ENCODE assay signal across 1 cellular context in the genomic region with DNA sequence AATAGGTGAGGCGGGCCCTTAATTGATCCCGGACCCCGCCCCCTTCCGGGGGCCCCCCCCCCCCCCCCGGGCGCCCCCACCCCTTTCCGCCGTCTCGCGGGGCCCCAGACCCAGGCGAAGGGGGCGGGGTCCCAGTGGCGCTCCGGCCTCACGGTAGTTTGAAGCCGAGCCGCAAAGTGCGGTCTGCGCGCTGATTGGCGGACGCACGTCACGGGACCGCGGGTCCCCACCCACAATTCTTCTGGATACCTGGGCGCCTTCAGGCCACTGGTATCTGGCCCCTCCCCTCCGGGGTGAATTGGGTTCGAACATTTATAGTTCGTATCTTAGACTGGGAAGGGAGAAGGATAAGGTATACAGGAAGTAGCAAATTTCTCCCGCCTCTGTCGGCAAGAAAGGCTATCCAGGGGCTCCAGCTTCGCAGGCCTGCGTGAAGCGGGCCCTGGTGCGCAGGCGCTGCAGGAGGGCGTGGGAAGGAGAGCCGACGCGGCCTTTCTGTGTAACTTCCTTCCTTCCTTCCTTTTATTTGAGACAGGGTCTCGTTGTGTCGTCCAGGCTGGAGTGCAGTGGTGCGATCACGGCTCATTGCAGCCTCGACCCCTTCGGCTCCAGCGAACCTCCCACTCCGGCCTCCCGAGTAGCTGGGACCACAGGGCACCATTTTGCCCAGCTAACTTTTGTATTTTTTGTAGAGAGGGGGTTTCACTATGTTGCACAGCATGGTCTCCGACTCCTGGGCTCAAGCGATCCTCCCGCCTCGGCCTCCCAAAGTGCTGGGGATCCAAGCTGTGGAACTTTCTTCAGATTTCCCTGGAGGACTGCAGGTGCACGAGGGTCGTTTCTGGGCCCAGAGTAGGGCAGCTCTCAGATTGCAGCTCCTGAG.
TF ChIP-seq lines count a peak whose summit lies in the region.

No MANE protein-coding gene starts in this region.

TF ChIP-seq in HepG2, 621 proteins besides CTCF, POLR2A, EP300 and RAD21 (continued from another document and continues in another):
- TF ChIP-seq ZNF850 (CRISPR knock-in tag; conservative IDR thresholded peaks at IDR 0.05): no peak
- no peak for TF ChIP-seq ZNF780A (CRISPR knock-in tag; IDR thresholded peaks at IDR 0.05)
- no peak for TF ChIP-seq GLI4 (CRISPR knock-in tag; IDR thresholded peaks at IDR 0.05; ENCODE audit: borderline replicate concordance)
- no peak for TF ChIP-seq ZSCAN20 (CRISPR knock-in tag; IDR thresholded peaks at IDR 0.05; ENCODE audit: borderline replicate concordance)
- TF ChIP-seq GZF1 (CRISPR knock-in tag; IDR thresholded peaks at IDR 0.05): no peak
- TF ChIP-seq, protein P1, sequence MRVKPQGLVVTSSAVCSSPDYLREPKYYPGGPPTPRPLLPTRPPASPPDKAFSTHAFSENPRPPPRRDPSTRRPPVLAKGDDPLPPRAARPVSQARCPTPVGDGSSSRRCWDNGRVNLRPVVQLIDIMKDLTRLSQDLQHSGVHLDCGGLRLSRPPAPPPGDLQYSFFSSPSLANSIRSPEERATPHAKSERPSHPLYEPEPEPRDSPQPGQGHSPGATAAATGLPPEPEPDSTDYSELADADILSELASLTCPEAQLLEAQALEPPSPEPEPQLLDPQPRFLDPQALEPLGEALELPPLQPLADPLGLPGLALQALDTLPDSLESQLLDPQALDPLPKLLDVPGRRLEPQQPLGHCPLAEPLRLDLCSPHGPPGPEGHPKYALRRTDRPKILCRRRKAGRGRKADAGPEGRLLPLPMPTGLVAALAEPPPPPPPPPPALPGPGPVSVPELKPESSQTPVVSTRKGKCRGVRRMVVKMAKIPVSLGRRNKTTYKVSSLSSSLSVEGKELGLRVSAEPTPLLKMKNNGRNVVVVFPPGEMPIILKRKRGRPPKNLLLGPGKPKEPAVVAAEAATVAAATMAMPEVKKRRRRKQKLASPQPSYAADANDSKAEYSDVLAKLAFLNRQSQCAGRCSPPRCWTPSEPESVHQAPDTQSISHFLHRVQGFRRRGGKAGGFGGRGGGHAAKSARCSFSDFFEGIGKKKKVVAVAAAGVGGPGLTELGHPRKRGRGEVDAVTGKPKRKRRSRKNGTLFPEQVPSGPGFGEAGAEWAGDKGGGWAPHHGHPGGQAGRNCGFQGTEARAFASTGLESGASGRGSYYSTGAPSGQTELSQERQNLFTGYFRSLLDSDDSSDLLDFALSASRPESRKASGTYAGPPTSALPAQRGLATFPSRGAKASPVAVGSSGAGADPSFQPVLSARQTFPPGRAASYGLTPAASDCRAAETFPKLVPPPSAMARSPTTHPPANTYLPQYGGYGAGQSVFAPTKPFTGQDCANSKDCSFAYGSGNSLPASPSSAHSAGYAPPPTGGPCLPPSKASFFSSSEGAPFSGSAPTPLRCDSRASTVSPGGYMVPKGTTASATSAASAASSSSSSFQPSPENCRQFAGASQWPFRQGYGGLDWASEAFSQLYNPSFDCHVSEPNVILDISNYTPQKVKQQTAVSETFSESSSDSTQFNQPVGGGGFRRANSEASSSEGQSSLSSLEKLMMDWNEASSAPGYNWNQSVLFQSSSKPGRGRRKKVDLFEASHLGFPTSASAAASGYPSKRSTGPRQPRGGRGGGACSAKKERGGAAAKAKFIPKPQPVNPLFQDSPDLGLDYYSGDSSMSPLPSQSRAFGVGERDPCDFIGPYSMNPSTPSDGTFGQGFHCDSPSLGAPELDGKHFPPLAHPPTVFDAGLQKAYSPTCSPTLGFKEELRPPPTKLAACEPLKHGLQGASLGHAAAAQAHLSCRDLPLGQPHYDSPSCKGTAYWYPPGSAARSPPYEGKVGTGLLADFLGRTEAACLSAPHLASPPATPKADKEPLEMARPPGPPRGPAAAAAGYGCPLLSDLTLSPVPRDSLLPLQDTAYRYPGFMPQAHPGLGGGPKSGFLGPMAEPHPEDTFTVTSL (CRISPR knock-in tag; IDR thresholded peaks at IDR 0.05; ENCODE audit: borderline replicate concordance): 0 out of 2 replicates have a peak, but pooled peaks have one; percentile 28
- TF ChIP-seq TBX2 (CRISPR knock-in tag; IDR thresholded peaks at IDR 0.05; ENCODE audit: borderline replicate concordance): peak; percentile 54; the same call in 1 of the 2 replicates
- TF ChIP-seq ARNT2 (CRISPR knock-in tag; IDR thresholded peaks at IDR 0.05; ENCODE audit: low read depth): no peak; the same call in 1 of the 2 replicates
- TF ChIP-seq, protein P2, sequence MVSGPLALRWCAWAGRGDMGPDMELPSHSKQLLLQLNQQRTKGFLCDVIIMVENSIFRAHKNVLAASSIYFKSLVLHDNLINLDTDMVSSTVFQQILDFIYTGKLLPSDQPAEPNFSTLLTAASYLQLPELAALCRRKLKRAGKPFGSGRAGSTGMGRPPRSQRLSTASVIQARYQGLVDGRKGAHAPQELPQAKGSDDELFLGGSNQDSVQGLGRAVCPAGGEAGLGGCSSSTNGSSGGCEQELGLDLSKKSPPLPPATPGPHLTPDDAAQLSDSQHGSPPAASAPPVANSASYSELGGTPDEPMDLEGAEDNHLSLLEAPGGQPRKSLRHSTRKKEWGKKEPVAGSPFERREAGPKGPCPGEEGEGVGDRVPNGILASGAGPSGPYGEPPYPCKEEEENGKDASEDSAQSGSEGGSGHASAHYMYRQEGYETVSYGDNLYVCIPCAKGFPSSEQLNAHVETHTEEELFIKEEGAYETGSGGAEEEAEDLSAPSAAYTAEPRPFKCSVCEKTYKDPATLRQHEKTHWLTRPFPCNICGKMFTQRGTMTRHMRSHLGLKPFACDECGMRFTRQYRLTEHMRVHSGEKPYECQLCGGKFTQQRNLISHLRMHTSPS (CRISPR knock-in tag; IDR thresholded peaks at IDR 0.05; ENCODE audit: low read depth): no peak
- TF ChIP-seq, protein P3, sequence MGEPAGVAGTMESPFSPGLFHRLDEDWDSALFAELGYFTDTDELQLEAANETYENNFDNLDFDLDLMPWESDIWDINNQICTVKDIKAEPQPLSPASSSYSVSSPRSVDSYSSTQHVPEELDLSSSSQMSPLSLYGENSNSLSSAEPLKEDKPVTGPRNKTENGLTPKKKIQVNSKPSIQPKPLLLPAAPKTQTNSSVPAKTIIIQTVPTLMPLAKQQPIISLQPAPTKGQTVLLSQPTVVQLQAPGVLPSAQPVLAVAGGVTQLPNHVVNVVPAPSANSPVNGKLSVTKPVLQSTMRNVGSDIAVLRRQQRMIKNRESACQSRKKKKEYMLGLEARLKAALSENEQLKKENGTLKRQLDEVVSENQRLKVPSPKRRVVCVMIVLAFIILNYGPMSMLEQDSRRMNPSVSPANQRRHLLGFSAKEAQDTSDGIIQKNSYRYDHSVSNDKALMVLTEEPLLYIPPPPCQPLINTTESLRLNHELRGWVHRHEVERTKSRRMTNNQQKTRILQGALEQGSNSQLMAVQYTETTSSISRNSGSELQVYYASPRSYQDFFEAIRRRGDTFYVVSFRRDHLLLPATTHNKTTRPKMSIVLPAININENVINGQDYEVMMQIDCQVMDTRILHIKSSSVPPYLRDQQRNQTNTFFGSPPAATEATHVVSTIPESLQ (CRISPR knock-in tag; conservative IDR thresholded peaks at IDR 0.05): no peak
- TF ChIP-seq, protein P4, sequence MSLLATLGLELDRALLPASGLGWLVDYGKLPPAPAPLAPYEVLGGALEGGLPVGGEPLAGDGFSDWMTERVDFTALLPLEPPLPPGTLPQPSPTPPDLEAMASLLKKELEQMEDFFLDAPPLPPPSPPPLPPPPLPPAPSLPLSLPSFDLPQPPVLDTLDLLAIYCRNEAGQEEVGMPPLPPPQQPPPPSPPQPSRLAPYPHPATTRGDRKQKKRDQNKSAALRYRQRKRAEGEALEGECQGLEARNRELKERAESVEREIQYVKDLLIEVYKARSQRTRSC (CRISPR knock-in tag; IDR thresholded peaks at IDR 0.05; ENCODE audit: low read depth): no peak
- TF ChIP-seq ZNF510 (CRISPR knock-in tag; IDR thresholded peaks at IDR 0.05; ENCODE audit: low read depth): 0 out of 2 replicates have a peak, but pooled peaks have one; percentile 51
- TF ChIP-seq, protein P5, sequence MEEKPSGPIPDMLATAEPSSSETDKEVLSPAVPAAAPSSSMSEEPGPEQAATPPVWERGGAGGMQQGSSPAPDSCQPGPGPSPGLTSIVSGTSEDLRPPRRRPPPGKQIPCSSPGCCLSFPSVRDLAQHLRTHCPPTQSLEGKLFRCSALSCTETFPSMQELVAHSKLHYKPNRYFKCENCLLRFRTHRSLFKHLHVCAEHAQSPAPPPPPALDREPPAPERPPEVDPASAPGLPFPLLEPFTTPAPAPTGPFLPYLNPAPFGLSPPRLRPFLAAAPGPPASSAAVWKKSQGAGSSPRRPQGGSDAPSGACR (CRISPR knock-in tag; IDR thresholded peaks at IDR 0.05): no peak
- TF ChIP-seq ZNF230 (CRISPR knock-in tag; IDR thresholded peaks at IDR 0.05): no peak
- 0 out of 2 replicates have a peak, but pooled peaks have one; percentile 21 for TF ChIP-seq ZNF777 (CRISPR knock-in tag; IDR thresholded peaks at IDR 0.05)
- no peak for TF ChIP-seq ARNT (IDR thresholded peaks at IDR 0.05)
- TF ChIP-seq, protein P6, sequence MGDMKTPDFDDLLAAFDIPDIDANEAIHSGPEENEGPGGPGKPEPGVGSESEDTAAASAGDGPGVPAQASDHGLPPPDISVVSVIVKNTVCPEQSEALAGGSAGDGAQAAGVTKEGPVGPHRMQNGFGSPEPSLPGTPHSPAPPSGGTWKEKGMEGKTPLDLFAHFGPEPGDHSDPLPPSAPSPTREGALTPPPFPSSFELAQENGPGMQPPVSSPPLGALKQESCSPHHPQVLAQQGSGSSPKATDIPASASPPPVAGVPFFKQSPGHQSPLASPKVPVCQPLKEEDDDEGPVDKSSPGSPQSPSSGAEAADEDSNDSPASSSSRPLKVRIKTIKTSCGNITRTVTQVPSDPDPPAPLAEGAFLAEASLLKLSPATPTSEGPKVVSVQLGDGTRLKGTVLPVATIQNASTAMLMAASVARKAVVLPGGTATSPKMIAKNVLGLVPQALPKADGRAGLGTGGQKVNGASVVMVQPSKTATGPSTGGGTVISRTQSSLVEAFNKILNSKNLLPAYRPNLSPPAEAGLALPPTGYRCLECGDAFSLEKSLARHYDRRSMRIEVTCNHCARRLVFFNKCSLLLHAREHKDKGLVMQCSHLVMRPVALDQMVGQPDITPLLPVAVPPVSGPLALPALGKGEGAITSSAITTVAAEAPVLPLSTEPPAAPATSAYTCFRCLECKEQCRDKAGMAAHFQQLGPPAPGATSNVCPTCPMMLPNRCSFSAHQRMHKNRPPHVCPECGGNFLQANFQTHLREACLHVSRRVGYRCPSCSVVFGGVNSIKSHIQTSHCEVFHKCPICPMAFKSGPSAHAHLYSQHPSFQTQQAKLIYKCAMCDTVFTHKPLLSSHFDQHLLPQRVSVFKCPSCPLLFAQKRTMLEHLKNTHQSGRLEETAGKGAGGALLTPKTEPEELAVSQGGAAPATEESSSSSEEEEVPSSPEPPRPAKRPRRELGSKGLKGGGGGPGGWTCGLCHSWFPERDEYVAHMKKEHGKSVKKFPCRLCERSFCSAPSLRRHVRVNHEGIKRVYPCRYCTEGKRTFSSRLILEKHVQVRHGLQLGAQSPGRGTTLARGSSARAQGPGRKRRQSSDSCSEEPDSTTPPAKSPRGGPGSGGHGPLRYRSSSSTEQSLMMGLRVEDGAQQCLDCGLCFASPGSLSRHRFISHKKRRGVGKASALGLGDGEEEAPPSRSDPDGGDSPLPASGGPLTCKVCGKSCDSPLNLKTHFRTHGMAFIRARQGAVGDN (CRISPR knock-in tag; IDR thresholded peaks at IDR 0.05): peak; percentile 87
- no peak for TF ChIP-seq AKAP8 (CRISPR knock-in tag; IDR thresholded peaks at IDR 0.05)
- TF ChIP-seq ARHGAP35 (CRISPR knock-in tag; IDR thresholded peaks at IDR 0.05; ENCODE audit: borderline replicate concordance): peak; percentile 66; the same call in 1 of the 2 replicates
- TF ChIP-seq ZFP36L2 (CRISPR knock-in tag; IDR thresholded peaks at IDR 0.05): no peak
- no peak for TF ChIP-seq ZNF546 (CRISPR knock-in tag; conservative IDR thresholded peaks at IDR 0.05)
- TF ChIP-seq MZF1 (CRISPR knock-in tag; IDR thresholded peaks at IDR 0.05; ENCODE audit: borderline replicate concordance): no peak
- no peak for TF ChIP-seq MED8 (CRISPR knock-in tag; IDR thresholded peaks at IDR 0.05; ENCODE audit: insufficient replicate concordance)
- TF ChIP-seq PHF8 (CRISPR knock-in tag; IDR thresholded peaks at IDR 0.05): peak; percentile 84
- TF ChIP-seq, protein P7, sequence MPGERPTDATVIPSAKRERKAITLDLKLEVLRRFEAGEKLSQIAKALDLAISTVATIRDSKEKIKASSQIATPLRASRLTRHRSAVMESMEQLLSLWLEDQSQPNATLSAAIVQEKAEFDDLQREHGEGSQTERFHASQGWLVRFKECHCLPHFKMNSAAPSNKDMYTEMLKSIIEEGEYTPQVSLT (CRISPR knock-in tag; IDR thresholded peaks at IDR 0.05; ENCODE audit: borderline replicate concordance, low read depth): no peak
- no peak for TF ChIP-seq ZNF615 (CRISPR knock-in tag; IDR thresholded peaks at IDR 0.05; ENCODE audit: borderline replicate concordance)
- peak; percentile 47; the same call in 1 of the 2 replicates for TF ChIP-seq ZNF343 (CRISPR knock-in tag; IDR thresholded peaks at IDR 0.05)
- TF ChIP-seq ZNF354B (CRISPR knock-in tag; IDR thresholded peaks at IDR 0.05): no peak
- peak; percentile 6; the same call in 1 of the 2 replicates for TF ChIP-seq SP5 (CRISPR knock-in tag; IDR thresholded peaks at IDR 0.05; ENCODE audit: borderline replicate concordance, low read depth)
- no peak for TF ChIP-seq MIXL1 (CRISPR knock-in tag; IDR thresholded peaks at IDR 0.05)
- TF ChIP-seq SP140L (CRISPR knock-in tag; IDR thresholded peaks at IDR 0.05; ENCODE audit: borderline replicate concordance): no peak
- TF ChIP-seq, protein P8, sequence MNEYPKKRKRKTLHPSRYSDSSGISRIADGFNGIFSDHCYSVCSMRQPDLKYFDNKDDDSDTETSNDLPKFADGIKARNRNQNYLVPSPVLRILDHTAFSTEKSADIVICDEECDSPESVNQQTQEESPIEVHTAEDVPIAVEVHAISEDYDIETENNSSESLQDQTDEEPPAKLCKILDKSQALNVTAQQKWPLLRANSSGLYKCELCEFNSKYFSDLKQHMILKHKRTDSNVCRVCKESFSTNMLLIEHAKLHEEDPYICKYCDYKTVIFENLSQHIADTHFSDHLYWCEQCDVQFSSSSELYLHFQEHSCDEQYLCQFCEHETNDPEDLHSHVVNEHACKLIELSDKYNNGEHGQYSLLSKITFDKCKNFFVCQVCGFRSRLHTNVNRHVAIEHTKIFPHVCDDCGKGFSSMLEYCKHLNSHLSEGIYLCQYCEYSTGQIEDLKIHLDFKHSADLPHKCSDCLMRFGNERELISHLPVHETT (CRISPR knock-in tag; conservative IDR thresholded peaks at IDR 0.05): peak; percentile 2; the same call in 1 of the 2 replicates
- no peak for TF ChIP-seq ZFAT (CRISPR knock-in tag; conservative IDR thresholded peaks at IDR 0.05)
- TF ChIP-seq TEAD2 (CRISPR knock-in tag; IDR thresholded peaks at IDR 0.05): no peak
- TF ChIP-seq, protein P9, sequence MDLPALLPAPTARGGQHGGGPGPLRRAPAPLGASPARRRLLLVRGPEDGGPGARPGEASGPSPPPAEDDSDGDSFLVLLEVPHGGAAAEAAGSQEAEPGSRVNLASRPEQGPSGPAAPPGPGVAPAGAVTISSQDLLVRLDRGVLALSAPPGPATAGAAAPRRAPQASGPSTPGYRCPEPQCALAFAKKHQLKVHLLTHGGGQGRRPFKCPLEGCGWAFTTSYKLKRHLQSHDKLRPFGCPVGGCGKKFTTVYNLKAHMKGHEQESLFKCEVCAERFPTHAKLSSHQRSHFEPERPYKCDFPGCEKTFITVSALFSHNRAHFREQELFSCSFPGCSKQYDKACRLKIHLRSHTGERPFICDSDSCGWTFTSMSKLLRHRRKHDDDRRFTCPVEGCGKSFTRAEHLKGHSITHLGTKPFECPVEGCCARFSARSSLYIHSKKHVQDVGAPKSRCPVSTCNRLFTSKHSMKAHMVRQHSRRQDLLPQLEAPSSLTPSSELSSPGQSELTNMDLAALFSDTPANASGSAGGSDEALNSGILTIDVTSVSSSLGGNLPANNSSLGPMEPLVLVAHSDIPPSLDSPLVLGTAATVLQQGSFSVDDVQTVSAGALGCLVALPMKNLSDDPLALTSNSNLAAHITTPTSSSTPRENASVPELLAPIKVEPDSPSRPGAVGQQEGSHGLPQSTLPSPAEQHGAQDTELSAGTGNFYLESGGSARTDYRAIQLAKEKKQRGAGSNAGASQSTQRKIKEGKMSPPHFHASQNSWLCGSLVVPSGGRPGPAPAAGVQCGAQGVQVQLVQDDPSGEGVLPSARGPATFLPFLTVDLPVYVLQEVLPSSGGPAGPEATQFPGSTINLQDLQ (CRISPR knock-in tag; IDR thresholded peaks at IDR 0.05): no peak
